Comparison of ENCODE assay signal across 13 cellular contexts in genomic region chr14:29763342-29763858, GRCh38.
DNase-seq lines count a peak whose midpoint lies in the region; ATAC-seq and TF ChIP-seq lines count a peak whose summit lies in the region.
"Had no signal": no experiment of that assay in that cellular context is flagged by ENCODE, and none has a peak within 500 bp of the region (broad histone marks: within the 10 kb centered on the region; RNA-seq: fewer than 3 reads in every experiment).

No MANE protein-coding gene starts in this region.

- no peaks in the 10 kb centered on the region for H3K27me3 Mint-ChIP-seq in GM23338 (ENCODE audit: insufficient read depth, low read depth, poor library complexity)
- H3K27me3 Mint-ChIP-seq: CD4-positive, alpha-beta T cell had no signal

- H2BK120ac ChIP-seq in mesenchymal stem cell (ENCODE audit: low read depth, low read length): no peak overlapping the region

- ATAC-seq in GM23338: no peak
- ATAC-seq in esophagus mucosa: no peak
- ATAC-seq: A549 had no signal

- H3K27me3 ChIP-seq in BLaER1 treated with 17β-estradiol and CSF1 and Interleukin-3, amounts not matched to agents 10 nM and 100 nM: no peaks in the 10 kb centered on the region
- no peaks in the 10 kb centered on the region for H3K27me3 ChIP-seq in GM23338 (ENCODE audit: insufficient read depth)
- H3K27me3 ChIP-seq in mesenchymal stem cell (ENCODE audit: control insufficient read depth in 1 of 2, insufficient read depth in 1 of 2, low read length in 2 of 2): no peaks in the 10 kb centered on the region

- no peaks in the 10 kb centered on the region for H3K79me2 ChIP-seq in GM23338 (replicated peaks; ENCODE audit: insufficient read depth)

- H4K20me1 ChIP-seq in BLaER1 treated with 17β-estradiol and CSF1 and Interleukin-3, amounts not matched to agents 10 nM and 100 nM: no peaks in the 10 kb centered on the region
- no peaks in the 10 kb centered on the region for H4K20me1 ChIP-seq in GM23338 (replicated peaks; ENCODE audit: insufficient read depth)

- peaks cover 2% of the 10 kb centered on the region for H3K79me1 ChIP-seq in mesenchymal stem cell (replicated peaks; ENCODE audit: low read length, poor library complexity, severe bottlenecking)

- no peak overlapping the region for H3K4me3 Mint-ChIP-seq in GM23338
- H3K4me3 Mint-ChIP-seq: CD4-positive, alpha-beta T cell had no signal

- peaks cover 23% of the 10 kb centered on the region; the same call in 2 of the 3 replicates for H3K4me1 Mint-ChIP-seq in GM23338

- no peaks in the 10 kb centered on the region for H3K9me2 ChIP-seq in GM23338 (ENCODE audit: insufficient read depth)

- H3K4me1 ChIP-seq in BLaER1 treated with 17β-estradiol and CSF1 and Interleukin-3, amounts not matched to agents 10 nM and 100 nM: peaks cover 0 to 13% (median 5%) of the 10 kb centered on the region in 10 experiments; a peak in 9 of 20 replicates
- peaks cover 27% of the 10 kb centered on the region for H3K4me1 ChIP-seq in GM23338 (ENCODE audit: insufficient read depth)
- H3K4me1 ChIP-seq in mesenchymal stem cell (ENCODE audit: control insufficient read depth, insufficient read depth, low read depth, low read length): no peaks in the 10 kb centered on the region
- H3K4me1 ChIP-seq: A549 had no signal

- no peak overlapping the region for H3K4ac ChIP-seq in mesenchymal stem cell (ENCODE audit: low read depth in 1 of 2, low read length in 2 of 2)

- H3K4me2 ChIP-seq in BLaER1 treated with 17β-estradiol and CSF1 and Interleukin-3, amounts not matched to agents 10 nM and 100 nM: peak overlapping the region in 7 of 11 experiments; percentile 1 to 52 (median 33); a peak in 5 of 22 replicates
- H3K4me2 ChIP-seq in GM23338 (no peak overlapping the region), mesenchymal stem cell (ENCODE audit: low read length, poor library complexity, severe bottlenecking) (no peak overlapping the region)
- H3K4me2 ChIP-seq: A549 had no signal

- no peaks in the 10 kb centered on the region for H3K36me3 Mint-ChIP-seq in GM23338 (ENCODE audit: low read depth)

- H4K91ac ChIP-seq in mesenchymal stem cell (ENCODE audit: low read length): no peak overlapping the region

- TF ChIP-seq CTCF in GM23338 (conservative IDR thresholded peaks at IDR 0.05; ENCODE audit: low read depth in 2 of 2): no peak

- H3K36me3 ChIP-seq in BLaER1 treated with 17β-estradiol and CSF1 and Interleukin-3, amounts not matched to agents 10 nM and 100 nM: no peaks in the 10 kb centered on the region
- H3K36me3 ChIP-seq in GM23338 (ENCODE audit: insufficient read depth): no peaks in the 10 kb centered on the region
- no peaks in the 10 kb centered on the region for H3K36me3 ChIP-seq in mesenchymal stem cell (ENCODE audit: control insufficient read depth in 1 of 2, insufficient read depth in 2 of 2, low read depth in 1 of 2, low read length in 2 of 2)
- H3K36me3 ChIP-seq: HAP-1 had no signal

- no peak overlapping the region for H3K27ac ChIP-seq in BLaER1 treated with 17β-estradiol and CSF1 and Interleukin-3, amounts not matched to agents 10 nM and 100 nM
- 0 out of 2 replicates have a peak overlapping the region, but pooled peaks have one; percentile 18 for H3K27ac ChIP-seq in GM23338 (ENCODE audit: low read depth)
- H3K27ac ChIP-seq in mesenchymal stem cell (ENCODE audit: low read length, poor library complexity, severe bottlenecking): no peak overlapping the region
- H3K27ac ChIP-seq: A549 had no signal

- H2AFZ ChIP-seq in GM23338 (peak overlapping the region; percentile 38; the same call in 1 of the 2 replicates), mesenchymal stem cell (ENCODE audit: low read depth, low read length) (no peak overlapping the region)

- DNase-seq in GM23338 (ENCODE audit: low spot score): peak; percentile 9
- peak; percentile 41 for DNase-seq in NCI-H69 (lab: John Stamatoyannopoulos, UW)
- DNase-seq in mesenchymal stem cell: no peak
- DNase-seq in ecto neural progenitor cell (ENCODE audit: low spot score): no peak
- DNase-seq in central memory CD4-positive, alpha-beta T cell: no peak
- DNase-seq: Calu3; CD4-positive, alpha-beta T cell; DMS 273 treated with DMSO at 0.1 percent for 48 hours; GOT3 had no signal

- H2BK12ac ChIP-seq in mesenchymal stem cell (ENCODE audit: low read length in 2 of 2): no peak overlapping the region

- H2BK5ac ChIP-seq in mesenchymal stem cell (ENCODE audit: low read depth, low read length, poor library complexity, severe bottlenecking): no peak overlapping the region

- H3F3A ChIP-seq in GM23338 (replicated peaks; ENCODE audit: low read depth): no peaks in the 10 kb centered on the region

- no peak overlapping the region for H3K4me3 ChIP-seq in BLaER1 treated with 17β-estradiol and CSF1 and Interleukin-3, amounts not matched to agents 10 nM and 100 nM
- H3K4me3 ChIP-seq in GM23338 (no peak overlapping the region), mesenchymal stem cell (ENCODE audit: insufficient read depth in 1 of 2, low read depth in 1 of 2, low read length in 2 of 2) (no peak overlapping the region)
- H3K4me3 ChIP-seq: A549, HAP-1 had no signal

- H3K14ac ChIP-seq in mesenchymal stem cell (ENCODE audit: low read length in 2 of 2): no peak overlapping the region

- no peak overlapping the region for H3K18ac ChIP-seq in mesenchymal stem cell (ENCODE audit: low read depth in 1 of 2, low read length in 2 of 2)

- no peaks in the 10 kb centered on the region for H3K9me3 ChIP-seq in BLaER1 treated with 17β-estradiol and CSF1 and Interleukin-3, amounts not matched to agents 10 nM and 100 nM (replicated peaks in 1 of 11)
- H3K9me3 ChIP-seq in mesenchymal stem cell (ENCODE audit: control insufficient read depth, low read length): peaks cover 3% of the 10 kb centered on the region
- H3K9me3 ChIP-seq: A549, HAP-1 had no signal

- no peaks in the 10 kb centered on the region; the same call in 2 of the 3 replicates for H3K9me3 Mint-ChIP-seq in GM23338

- H3K9ac ChIP-seq in BLaER1 treated with 17β-estradiol and CSF1 and Interleukin-3, amounts not matched to agents 10 nM and 100 nM: no peak overlapping the region
- H3K9ac ChIP-seq in mesenchymal stem cell (ENCODE audit: low read length): no peak overlapping the region

- no peak overlapping the region for H2BK15ac ChIP-seq in mesenchymal stem cell (ENCODE audit: low read depth, poor library complexity, severe bottlenecking)

- 84% methylated on average over 2 of the region's 2 CpGs for WGBS in mesenchymal stem cell

- H2AK5ac ChIP-seq in mesenchymal stem cell (ENCODE audit: low read length, severe bottlenecking): no peak overlapping the region

- H3K27ac Mint-ChIP-seq in GM23338: 0 out of 2 replicates have a peak overlapping the region, but pooled peaks have one; percentile 13
- H3K27ac Mint-ChIP-seq: CD4-positive, alpha-beta T cell had no signal

- H4K8ac ChIP-seq in mesenchymal stem cell (ENCODE audit: low read length): peak overlapping the region; percentile 49

- no peak overlapping the region for H3K23ac ChIP-seq in mesenchymal stem cell (ENCODE audit: low read length in 2 of 2)

Comparison
In these comparisons a context has a peak if more than half of its experiments do, and no peak if none do; other contexts are left out.
1. H3K4me2 ChIP-seq: peak in BLaER1 treated with 17β-estradiol and CSF1 and Interleukin-3, amounts not matched to agents 10 nM and 100 nM (7 of 11); none in GM23338 (single experiment) and mesenchymal stem cell (single experiment).
2. DNase-seq: peak in GM23338 (single experiment) and NCI-H69 (single experiment); none in mesenchymal stem cell (single experiment), ecto neural progenitor cell (single experiment) and central memory CD4-positive, alpha-beta T cell (single experiment).